Comparison of ENCODE assay signal across 30 cellular contexts in genomic region chr20:40932436-40932835, GRCh38.
"Had no signal": no experiment of that assay in that cellular context is flagged by ENCODE, and none has a peak within 500 bp of the region (broad histone marks: within the 10 kb centered on the region; RNA-seq: fewer than 3 reads in every experiment).

No MANE protein-coding gene starts in this region.

- H3K4me3 Mint-ChIP-seq: endodermal cell; mesothelial cell of epicardium; naive thymus-derived CD4-positive, alpha-beta T cell; nephron; neural progenitor cell; stimulated activated naive CD8-positive, alpha-beta T cell treated with anti-CD3 and anti-CD28 coated beads, Interleukin-15, amount 100 ng/mL, for 72 hours had no signal

- H3K9me3 ChIP-seq: gastroesophageal sphincter, heart left ventricle, left lung, prostate gland, right atrium auricular region, suprapubic skin, thyroid gland, vagina had no signal

- H3K9ac ChIP-seq: neural progenitor cell had no signal

- H3K4me3 ChIP-seq: dorsolateral prefrontal cortex, gastroesophageal sphincter, heart left ventricle, hepatocyte, left lung, neural progenitor cell, prostate gland, right atrium auricular region, smooth muscle cell, suprapubic skin, thyroid gland, vagina had no signal

- H3K36me3 Mint-ChIP-seq: mesothelial cell of epicardium; naive thymus-derived CD4-positive, alpha-beta T cell; neural progenitor cell had no signal

- H3K4me2 ChIP-seq: hepatocyte, neural progenitor cell, smooth muscle cell had no signal

- H3K79me2 ChIP-seq: hepatocyte had no signal

- H3K36me3 ChIP-seq: gastroesophageal sphincter, heart left ventricle, left lung, neural progenitor cell, prostate gland, right atrium auricular region, suprapubic skin, thyroid gland, vagina had no signal

- H3K4me1 Mint-ChIP-seq: endodermal cell; mesothelial cell of epicardium; stimulated activated naive CD8-positive, alpha-beta T cell treated with anti-CD3 and anti-CD28 coated beads, Interleukin-15, amount 100 ng/mL, for 72 hours had no signal

- DNase-seq: dorsolateral prefrontal cortex; effector CD8-positive, alpha-beta T cell; endodermal cell; foreskin keratinocyte; heart left ventricle; left cardiac atrium; left lung; mesenchymal stem cell; naive thymus-derived CD4-positive, alpha-beta T cell; stimulated activated CD4-positive, alpha-beta T cell treated with anti-CD3 and anti-CD28 coated beads, Interleukin-12 subunit alpha, Interleukin-12 subunit beta, amount 100 ng/mL, for 4 hours; stimulated activated CD4-positive, alpha-beta T cell treated with anti-CD3 and anti-CD28 coated beads, Interleukin-1b, Interleukin-23, amount 100 ng/mL, for 48 hours; stimulated activated CD4-positive, alpha-beta T cell treated with anti-CD3 and anti-CD28 coated beads, Interleukin-4, amount 100 ng/mL, for 1 hour; stimulated activated CD8-positive, alpha-beta memory T cell treated with anti-CD3 and anti-CD28 coated beads, Interleukin-4, amount 100 ng/mL, for 48 hours; stimulated activated naive CD4-positive, alpha-beta T cell; stimulated activated naive CD8-positive, alpha-beta T cell treated with anti-CD3 and anti-CD28 coated beads, Interleukin-15, amount 100 ng/mL, for 72 hours; thyroid gland; trophoblast cell had no signal

- H3K27ac ChIP-seq: dorsolateral prefrontal cortex, epithelial cell of prostate, foreskin keratinocyte, gastroesophageal sphincter, heart left ventricle, hepatocyte, left lung, neural progenitor cell, prostate gland, right atrium auricular region, suprapubic skin, thyroid gland, vagina had no signal

- ATAC-seq: esophagus mucosa; foreskin keratinocyte; gastroesophageal sphincter; heart left ventricle; left cardiac atrium; left lung; naive thymus-derived CD4-positive, alpha-beta T cell; sciatic nerve; stimulated activated naive CD8-positive, alpha-beta T cell treated with anti-CD3 and anti-CD28 coated beads, Interleukin-15, amount 100 ng/mL, for 72 hours had no signal

- H3K27ac Mint-ChIP-seq: endodermal cell; mesothelial cell of epicardium; naive thymus-derived CD4-positive, alpha-beta T cell; neural progenitor cell; stimulated activated naive CD8-positive, alpha-beta T cell treated with anti-CD3 and anti-CD28 coated beads, Interleukin-15, amount 100 ng/mL, for 72 hours had no signal

- H3K27me3 Mint-ChIP-seq: stimulated activated naive CD8-positive, alpha-beta T cell treated with anti-CD3 and anti-CD28 coated beads, Interleukin-15, amount 100 ng/mL, for 72 hours had no signal

- H3K9me3 Mint-ChIP-seq: endodermal cell had no signal

- H3K4me1 ChIP-seq: foreskin keratinocyte, gastroesophageal sphincter, heart left ventricle, left lung, neural progenitor cell, prostate gland, right atrium auricular region, suprapubic skin, thyroid gland, vagina had no signal

- H3K27me3 ChIP-seq: heart left ventricle, hepatocyte, left lung, neural progenitor cell, right atrium auricular region, suprapubic skin, thyroid gland, vagina had no signal

- H2AFZ ChIP-seq: hepatocyte, neural progenitor cell had no signal
